1 cellular context compared by ENCODE assay signal in genomic region chr18:59229681-59230443, GRCh38.
TF ChIP-seq lines count a peak whose summit lies in the region.

No MANE protein-coding gene starts in this region.

TF ChIP-seq in GM23338, 12 proteins besides CTCF, POLR2A, EP300 and RAD21 (continued from another document):
- no peak for TF ChIP-seq REST (IDR thresholded peaks at IDR 0.05; ENCODE audit: unreplicated experiment)
- TF ChIP-seq, protein P1, sequence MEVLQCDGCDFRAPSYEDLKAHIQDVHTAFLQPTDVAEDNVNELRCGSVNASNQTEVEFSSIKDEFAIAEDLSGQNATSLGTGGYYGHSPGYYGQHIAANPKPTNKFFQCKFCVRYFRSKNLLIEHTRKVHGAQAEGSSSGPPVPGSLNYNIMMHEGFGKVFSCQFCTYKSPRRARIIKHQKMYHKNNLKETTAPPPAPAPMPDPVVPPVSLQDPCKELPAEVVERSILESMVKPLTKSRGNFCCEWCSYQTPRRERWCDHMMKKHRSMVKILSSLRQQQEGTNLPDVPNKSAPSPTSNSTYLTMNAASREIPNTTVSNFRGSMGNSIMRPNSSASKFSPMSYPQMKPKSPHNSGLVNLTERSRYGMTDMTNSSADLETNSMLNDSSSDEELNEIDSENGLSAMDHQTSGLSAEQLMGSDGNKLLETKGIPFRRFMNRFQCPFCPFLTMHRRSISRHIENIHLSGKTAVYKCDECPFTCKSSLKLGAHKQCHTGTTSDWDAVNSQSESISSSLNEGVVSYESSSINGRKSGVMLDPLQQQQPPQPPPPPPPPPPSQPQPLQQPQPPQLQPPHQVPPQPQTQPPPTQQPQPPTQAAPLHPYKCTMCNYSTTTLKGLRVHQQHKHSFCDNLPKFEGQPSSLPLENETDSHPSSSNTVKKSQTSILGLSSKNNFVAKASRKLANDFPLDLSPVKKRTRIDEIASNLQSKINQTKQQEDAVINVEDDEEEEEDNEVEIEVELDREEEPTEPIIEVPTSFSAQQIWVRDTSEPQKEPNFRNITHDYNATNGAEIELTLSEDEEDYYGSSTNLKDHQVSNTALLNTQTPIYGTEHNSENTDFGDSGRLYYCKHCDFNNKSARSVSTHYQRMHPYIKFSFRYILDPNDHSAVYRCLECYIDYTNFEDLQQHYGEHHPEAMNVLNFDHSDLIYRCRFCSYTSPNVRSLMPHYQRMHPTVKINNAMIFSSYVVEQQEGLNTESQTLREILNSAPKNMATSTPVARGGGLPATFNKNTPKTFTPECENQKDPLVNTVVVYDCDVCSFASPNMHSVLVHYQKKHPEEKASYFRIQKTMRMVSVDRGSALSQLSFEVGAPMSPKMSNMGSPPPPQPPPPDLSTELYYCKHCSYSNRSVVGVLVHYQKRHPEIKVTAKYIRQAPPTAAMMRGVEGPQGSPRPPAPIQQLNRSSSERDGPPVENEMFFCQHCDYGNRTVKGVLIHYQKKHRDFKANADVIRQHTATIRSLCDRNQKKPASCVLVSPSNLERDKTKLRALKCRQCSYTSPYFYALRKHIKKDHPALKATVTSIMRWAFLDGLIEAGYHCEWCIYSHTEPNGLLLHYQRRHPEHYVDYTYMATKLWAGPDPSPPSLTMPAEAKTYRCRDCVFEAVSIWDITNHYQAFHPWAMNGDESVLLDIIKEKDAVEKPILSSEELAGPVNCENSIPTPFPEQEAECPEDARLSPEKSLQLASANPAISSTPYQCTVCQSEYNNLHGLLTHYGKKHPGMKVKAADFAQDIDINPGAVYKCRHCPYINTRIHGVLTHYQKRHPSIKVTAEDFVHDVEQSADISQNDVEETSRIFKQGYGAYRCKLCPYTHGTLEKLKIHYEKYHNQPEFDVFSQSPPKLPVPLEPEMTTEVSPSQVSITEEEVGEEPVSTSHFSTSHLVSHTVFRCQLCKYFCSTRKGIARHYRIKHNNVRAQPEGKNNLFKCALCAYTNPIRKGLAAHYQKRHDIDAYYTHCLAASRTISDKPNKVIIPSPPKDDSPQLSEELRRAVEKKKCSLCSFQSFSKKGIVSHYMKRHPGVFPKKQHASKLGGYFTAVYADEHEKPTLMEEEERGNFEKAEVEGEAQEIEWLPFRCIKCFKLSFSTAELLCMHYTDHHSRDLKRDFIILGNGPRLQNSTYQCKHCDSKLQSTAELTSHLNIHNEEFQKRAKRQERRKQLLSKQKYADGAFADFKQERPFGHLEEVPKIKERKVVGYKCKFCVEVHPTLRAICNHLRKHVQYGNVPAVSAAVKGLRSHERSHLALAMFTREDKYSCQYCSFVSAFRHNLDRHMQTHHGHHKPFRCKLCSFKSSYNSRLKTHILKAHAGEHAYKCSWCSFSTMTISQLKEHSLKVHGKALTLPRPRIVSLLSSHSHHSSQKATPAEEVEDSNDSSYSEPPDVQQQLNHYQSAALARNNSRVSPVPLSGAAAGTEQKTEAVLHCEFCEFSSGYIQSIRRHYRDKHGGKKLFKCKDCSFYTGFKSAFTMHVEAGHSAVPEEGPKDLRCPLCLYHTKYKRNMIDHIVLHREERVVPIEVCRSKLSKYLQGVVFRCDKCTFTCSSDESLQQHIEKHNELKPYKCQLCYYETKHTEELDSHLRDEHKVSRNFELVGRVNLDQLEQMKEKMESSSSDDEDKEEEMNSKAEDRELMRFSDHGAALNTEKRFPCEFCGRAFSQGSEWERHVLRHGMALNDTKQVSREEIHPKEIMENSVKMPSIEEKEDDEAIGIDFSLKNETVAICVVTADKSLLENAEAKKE (CRISPR knock-in tag; IDR thresholded peaks at IDR 0.05) = no peak
- TF ChIP-seq, protein P2, sequence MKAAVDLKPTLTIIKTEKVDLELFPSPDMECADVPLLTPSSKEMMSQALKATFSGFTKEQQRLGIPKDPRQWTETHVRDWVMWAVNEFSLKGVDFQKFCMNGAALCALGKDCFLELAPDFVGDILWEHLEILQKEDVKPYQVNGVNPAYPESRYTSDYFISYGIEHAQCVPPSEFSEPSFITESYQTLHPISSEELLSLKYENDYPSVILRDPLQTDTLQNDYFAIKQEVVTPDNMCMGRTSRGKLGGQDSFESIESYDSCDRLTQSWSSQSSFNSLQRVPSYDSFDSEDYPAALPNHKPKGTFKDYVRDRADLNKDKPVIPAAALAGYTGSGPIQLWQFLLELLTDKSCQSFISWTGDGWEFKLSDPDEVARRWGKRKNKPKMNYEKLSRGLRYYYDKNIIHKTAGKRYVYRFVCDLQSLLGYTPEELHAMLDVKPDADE (IDR thresholded peaks at IDR 0.05) = no peak
- TF ChIP-seq EZH2phosphoT487 (IDR thresholded peaks at IDR 0.05; ENCODE audit: unreplicated experiment) = no peak
